7 cellular contexts compared by ENCODE assay signal in genomic region chr20:48488635-48489034, GRCh38.
DNase-seq lines count a peak whose midpoint lies in the region; ATAC-seq and TF ChIP-seq lines count a peak whose summit lies in the region.
"Not testable (repeated sequence)": the region's sequence is repeated elsewhere in the genome, so short reads cannot be mapped to it uniquely, and the experiment has no call there.

No MANE protein-coding gene starts in this region.

- peaks cover 53% of the 10 kb centered on the region for H3K4me1 Mint-ChIP-seq in brain

- H4K91ac ChIP-seq in mesenchymal stem cell (ENCODE audit: low read length): not testable (repeated sequence)

- not testable (repeated sequence) for H3K79me1 ChIP-seq in mesenchymal stem cell (replicated peaks; ENCODE audit: low read length, poor library complexity, severe bottlenecking)

- not testable (repeated sequence) for H3K9ac ChIP-seq in mesenchymal stem cell (ENCODE audit: low read length)

- DNase-seq in GM10248 (ENCODE audit: extremely low spot score): peak; percentile 31
- peak; percentile 31 for DNase-seq in GM20000 (ENCODE audit: low spot score)
- peak; percentile 32 for DNase-seq in HuH-7.5 (ENCODE audit: low spot score)
- not testable (repeated sequence) for DNase-seq in RWPE1 (ENCODE audit: low spot score); mesenchymal stem cell

- not testable (repeated sequence) for H4K8ac ChIP-seq in mesenchymal stem cell (ENCODE audit: low read length)

- H3K27ac Mint-ChIP-seq in brain: peak overlapping the region in 3 of 5 experiments; percentile 49 to 92 (median 56)

- peaks cover 24% of the 10 kb centered on the region for H3K27me3 Mint-ChIP-seq in brain

- POLR2A ChIA-PET in GM10248 (lab: Yijun Ruan, JAX); RWPE1 (lab: Yijun Ruan, JAX; ENCODE audit: low non-redundant PET): not testable (repeated sequence)

- ATAC-seq in HG02623 (IDR thresholded peaks at IDR 0.05; ENCODE audit: unreplicated experiment): peak; percentile 45

- H2BK12ac ChIP-seq in mesenchymal stem cell (ENCODE audit: low read length in 2 of 2): not testable (repeated sequence)

- not testable (repeated sequence) for TF ChIP-seq CTCF in GM10248 (IDR thresholded peaks at IDR 0.05; ENCODE audit: control extremely low read depth, extremely low read depth, low read depth, missing control alignments); GM20000 (IDR thresholded peaks at IDR 0.05; ENCODE audit: extremely low read depth, missing control alignments); RWPE1 (conservative IDR thresholded peaks at IDR 0.05; ENCODE audit: low read depth); brain (conservative IDR thresholded peaks at IDR 0.05)

- 60% methylated on average over 4 of the region's 5 CpGs for WGBS in mesenchymal stem cell

- H3K9me3 ChIP-seq in mesenchymal stem cell (ENCODE audit: control insufficient read depth, low read length): not testable (repeated sequence)

- not testable (repeated sequence) for H3K4ac ChIP-seq in mesenchymal stem cell (ENCODE audit: low read depth in 1 of 2, low read length in 2 of 2)

- not testable (repeated sequence) for H3K4me2 ChIP-seq in mesenchymal stem cell (ENCODE audit: low read length, poor library complexity, severe bottlenecking)

- not testable (repeated sequence) for H3K9me3 Mint-ChIP-seq in brain

- not testable (repeated sequence) for H3K4me3 ChIP-seq in mesenchymal stem cell (ENCODE audit: insufficient read depth in 1 of 2, low read depth in 1 of 2, low read length in 2 of 2)

- peaks cover 13 to 57% of the 10 kb centered on the region in 2 experiments for H3K27me3 ChIP-seq in mesenchymal stem cell (ENCODE audit: control insufficient read depth in 1 of 2, insufficient read depth in 1 of 2, low read length in 2 of 2)

- H3K14ac ChIP-seq in mesenchymal stem cell (ENCODE audit: low read length in 2 of 2): not testable (repeated sequence)

- CTCF ChIA-PET in GM10248 (lab: Yijun Ruan, JAX): interaction anchor here (1.2 to 1.3 kb wide), 2 partner anchors 15 to 132 kb away, joined by 3 read pairs; no protein-coding TSS in a partner anchor
- CTCF ChIA-PET in RWPE1 (lab: Yijun Ruan, JAX): interaction anchor here (1.0 to 1.5 kb wide), 2 partner anchors 28 to 132 kb away, joined by 3 to 4 read pairs; no protein-coding TSS in a partner anchor

- H3K36me3 Mint-ChIP-seq in brain: not testable (repeated sequence)

- not testable (repeated sequence) for H3K4me1 ChIP-seq in mesenchymal stem cell (ENCODE audit: control insufficient read depth, insufficient read depth, low read depth, low read length)

- H3K18ac ChIP-seq in mesenchymal stem cell (ENCODE audit: low read depth in 1 of 2, low read length in 2 of 2): not testable (repeated sequence)

- H2AFZ ChIP-seq in mesenchymal stem cell (ENCODE audit: low read depth, low read length): not testable (repeated sequence)

- peak overlapping the region; percentile 7 for H2BK15ac ChIP-seq in mesenchymal stem cell (ENCODE audit: low read depth, poor library complexity, severe bottlenecking)

- not testable (repeated sequence) for H3K4me3 Mint-ChIP-seq in brain

- not testable (repeated sequence) for H2AK5ac ChIP-seq in mesenchymal stem cell (ENCODE audit: low read length, severe bottlenecking)

- H2BK120ac ChIP-seq in mesenchymal stem cell (ENCODE audit: low read depth, low read length): not testable (repeated sequence)

- not testable (repeated sequence) for H3K23ac ChIP-seq in mesenchymal stem cell (ENCODE audit: low read length in 2 of 2)

- H3K27ac ChIP-seq in RWPE1: peak overlapping the region; percentile 83
- not testable (repeated sequence) for H3K27ac ChIP-seq in mesenchymal stem cell (ENCODE audit: low read length, poor library complexity, severe bottlenecking)

- not testable (repeated sequence) for H2BK5ac ChIP-seq in mesenchymal stem cell (ENCODE audit: low read depth, low read length, poor library complexity, severe bottlenecking)

- H3K36me3 ChIP-seq in mesenchymal stem cell (ENCODE audit: control insufficient read depth in 1 of 2, insufficient read depth in 2 of 2, low read depth in 1 of 2, low read length in 2 of 2): not testable (repeated sequence)
